In genomic region chr2:119758881-119759450, GRCh38 we compare ENCODE assay signal across 8 cellular contexts. TPM values are rescaled to one million over a fixed set of nuclear protein-coding genes. Genes with fewer than 3 reads are reported as not detected.
DNase-seq lines count a peak whose midpoint lies in the region; ATAC-seq and TF ChIP-seq lines count a peak whose summit lies in the region.

No MANE protein-coding gene starts in this region.

- H3K27me3 ChIP-seq in SJSA1 (replicated peaks) (no peaks in the 10 kb centered on the region), rectal smooth muscle tissue (ENCODE audit: control insufficient read depth, insufficient read depth, low read length) (no peaks in the 10 kb centered on the region)

- H3K36me3 ChIP-seq in SJSA1 (peaks cover 5% of the 10 kb centered on the region; the same call in 1 of the 2 replicates), rectal smooth muscle tissue (ENCODE audit: control insufficient read depth, insufficient read depth, low read length) (no peaks in the 10 kb centered on the region)

- ATAC-seq in HG02642 (IDR thresholded peaks at IDR 0.05; ENCODE audit: poor library complexity, unreplicated experiment) (no peak), GM19023 (IDR thresholded peaks at IDR 0.05; ENCODE audit: unreplicated experiment) (no peak)

- peak overlapping the region; percentile 35 for H3K9ac ChIP-seq in rectal smooth muscle tissue (ENCODE audit: low read length)

- no peak for TF ChIP-seq CTCF in fibroblast of pulmonary artery (IDR thresholded peaks at IDR 0.05; ENCODE audit: low read length, missing control alignments)

- DNase-seq in SJSA1 (ENCODE audit: low read depth in 1 of 2, low spot score in 2 of 2): no peak
- DNase-seq in fibroblast of pulmonary artery (ENCODE audit: low read depth): no peak
- DNase-seq in NCI-H446 (lab: John Stamatoyannopoulos, UW): no peak
- no peak for DNase-seq in activated CD4-positive, CD25-positive, alpha-beta regulatory T cell treated with anti-CD3 and anti-CD28 coated beads, Interleukin-2, amount 50 U/mL, for 72 hours

- H3K4me3 ChIP-seq in GM08714 (ENCODE audit: low read length) (peak overlapping the region; percentile 72), SJSA1 (peak overlapping the region; percentile 67), fibroblast of pulmonary artery (replicated peaks; ENCODE audit: low read depth, low read length) (peak overlapping the region; percentile 83), rectal smooth muscle tissue (ENCODE audit: low read length) (peak overlapping the region; percentile 96)

- H3K9me3 ChIP-seq in SJSA1 (replicated peaks): no peaks in the 10 kb centered on the region

- H3K27ac ChIP-seq in SJSA1: no peak overlapping the region
- peak overlapping the region; percentile 92 for H3K27ac ChIP-seq in rectal smooth muscle tissue (ENCODE audit: low read depth, low read length)

- H3K4me1 ChIP-seq in SJSA1 (replicated peaks) (peaks cover 8% of the 10 kb centered on the region), rectal smooth muscle tissue (ENCODE audit: control insufficient read depth, insufficient read depth, low read length) (peaks cover 4% of the 10 kb centered on the region)

RNA-seq across cellular contexts. Expression of gene PTPN4, which starts 0.8 kb away (rescaled TPM):
- 8.0 and 10.5 TPM in 2 replicates for total RNA-seq in SJSA1 (2014; rRNA removed; shearing (Covaris generic))
